1 cellular context compared by ENCODE assay signal in genomic region chr12:14366211-14366762, GRCh38.
TF ChIP-seq lines count a peak whose summit lies in the region.

No MANE protein-coding gene starts in this region.

TF ChIP-seq in H1, 55 proteins besides CTCF, POLR2A, EP300 and RAD21:
- TF ChIP-seq CHD1 (IDR thresholded peaks at IDR 0.05; ENCODE audit: low read depth, low read length) = peak; percentile 9; the same call in 1 of the 2 replicates
- no peak for TF ChIP-seq SIX5 (IDR thresholded peaks at IDR 0.05; ENCODE audit: low read depth, low read length)
